In the genomic region with DNA sequence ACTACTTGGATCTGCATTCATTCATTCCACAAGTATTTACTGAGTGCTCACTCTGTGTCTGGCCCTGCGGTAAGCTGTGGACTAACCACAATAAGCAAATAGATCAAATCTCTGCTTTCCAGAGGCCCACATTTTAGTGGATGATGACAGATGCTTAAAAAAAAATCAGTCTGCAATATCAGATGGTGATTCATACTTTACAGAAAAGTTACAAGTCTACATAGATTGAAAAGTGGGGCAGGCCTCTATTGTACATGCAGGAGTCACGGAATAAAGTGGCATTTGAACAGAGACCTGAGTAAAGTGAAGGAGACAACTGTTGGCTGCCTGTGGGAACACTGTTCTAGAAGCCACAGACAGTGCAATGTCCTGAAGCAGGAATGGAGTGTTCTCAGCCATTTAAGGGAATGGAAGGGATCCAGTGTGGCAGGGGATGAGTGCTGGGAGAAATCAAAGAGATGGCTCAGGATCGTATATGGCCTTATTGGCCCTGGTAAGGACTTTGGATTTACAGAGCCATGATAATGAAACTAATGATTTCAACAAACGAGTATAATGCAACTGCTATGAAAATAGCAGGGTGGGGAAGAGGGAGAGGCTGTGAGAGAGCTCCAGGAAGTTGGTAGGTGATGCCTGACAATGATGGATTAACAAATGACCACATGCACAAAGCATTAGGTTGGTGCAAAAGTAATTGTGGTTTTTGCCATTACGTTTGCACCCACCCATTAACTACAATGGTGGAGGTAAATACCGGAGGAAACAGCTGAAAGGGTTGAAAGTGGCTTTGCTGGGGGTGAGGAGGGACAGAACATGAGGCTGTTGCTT, we compare ENCODE assay signal across 9 cellular contexts. TPM values are rescaled to one million over a fixed set of nuclear protein-coding genes. Genes with fewer than 3 reads are reported as not detected.
DNase-seq lines count a peak whose midpoint lies in the region; ATAC-seq and TF ChIP-seq lines count a peak whose summit lies in the region.
"Had no signal": no experiment of that assay in that cellular context is flagged by ENCODE, and none has a peak within 500 bp of the region (broad histone marks: within the 10 kb centered on the region; RNA-seq: fewer than 3 reads in every experiment).

No MANE protein-coding gene starts in this region.

- peaks cover 2% of the 10 kb centered on the region for H3K36me3 Mint-ChIP-seq in T-helper 17 cell (ENCODE audit: low read depth)

- no peaks in the 10 kb centered on the region for H3K9me3 ChIP-seq in T-helper 17 cell (ENCODE audit: control insufficient read depth, low read length, poor library complexity, severe bottlenecking)

- ATAC-seq in T-helper 17 cell: peak; percentile 93
- no peak for ATAC-seq in GM19035 (IDR thresholded peaks at IDR 0.05; ENCODE audit: unreplicated experiment)
- no peak for ATAC-seq in HG02870 (IDR thresholded peaks at IDR 0.05; ENCODE audit: unreplicated experiment)
- ATAC-seq in GM21360 (IDR thresholded peaks at IDR 0.05; ENCODE audit: unreplicated experiment): no peak

- no peaks in the 10 kb centered on the region for H3K27me3 Mint-ChIP-seq in T-helper 17 cell
- H3K27me3 Mint-ChIP-seq: central memory CD8-positive, alpha-beta T cell had no signal

- H3K27ac Mint-ChIP-seq in T-helper 17 cell: peak overlapping the region; percentile 95

- peaks cover 30% of the 10 kb centered on the region for H3K4me1 Mint-ChIP-seq in T-helper 17 cell

- no peak for TF ChIP-seq CTCF in AG10803 (conservative IDR thresholded peaks at IDR 0.05; ENCODE audit: low read length)

- DNase-seq in AG10803 (ENCODE audit: low read depth): peak; percentile 96
- DNase-seq in HEK293T (ENCODE audit: extremely low spot score): no peak
- DNase-seq in T-helper 17 cell: peak in 1 of 3 donors; percentile 23
- DNase-seq in hepatic stellate cell (ENCODE audit: low spot score): peak; percentile 84
- DNase-seq in NCI-H524 treated with DMSO at 0.1 percent for 48 hours (lab: John Stamatoyannopoulos, UW): no peak

- CTCF ChIA-PET in HEK293T (lab: Yijun Ruan, JAX): no interaction called here

- no peak overlapping the region for H3K4me3 ChIP-seq in AG10803 (ENCODE audit: low read length)

- peak overlapping the region; percentile 91 for H3K4me3 Mint-ChIP-seq in T-helper 17 cell
- H3K4me3 Mint-ChIP-seq: central memory CD8-positive, alpha-beta T cell had no signal

- POLR2A ChIA-PET in HEK293T (lab: Yijun Ruan, JAX): no interaction called here

TF ChIP-seq in HEK293T, 16 proteins besides CTCF, POLR2A, EP300 and RAD21:
- TF ChIP-seq, protein P1, sequence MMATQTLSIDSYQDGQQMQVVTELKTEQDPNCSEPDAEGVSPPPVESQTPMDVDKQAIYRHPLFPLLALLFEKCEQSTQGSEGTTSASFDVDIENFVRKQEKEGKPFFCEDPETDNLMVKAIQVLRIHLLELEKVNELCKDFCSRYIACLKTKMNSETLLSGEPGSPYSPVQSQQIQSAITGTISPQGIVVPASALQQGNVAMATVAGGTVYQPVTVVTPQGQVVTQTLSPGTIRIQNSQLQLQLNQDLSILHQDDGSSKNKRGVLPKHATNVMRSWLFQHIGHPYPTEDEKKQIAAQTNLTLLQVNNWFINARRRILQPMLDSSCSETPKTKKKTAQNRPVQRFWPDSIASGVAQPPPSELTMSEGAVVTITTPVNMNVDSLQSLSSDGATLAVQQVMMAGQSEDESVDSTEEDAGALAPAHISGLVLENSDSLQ (IDR thresholded peaks at IDR 0.05): peak; percentile 28; the same call in 1 of the 2 replicates
- no peak for TF ChIP-seq FOXK2 (IDR thresholded peaks at IDR 0.05)

RNA-seq across cellular contexts. Expression of gene TMEM45B, which starts 31.1 kb away (rescaled TPM):
- total RNA-seq in T-helper 17 cell: 1 to 10 TPM; 4.4 to 4.8 TPM

RNA-seq across cellular contexts. Expression of gene NFRKB, which starts 48.7 kb away (rescaled TPM):
- total RNA-seq in T-helper 17 cell: 10 to 100 TPM; 53.6 to 61.1 TPM

Comparison
In these comparisons a context has a peak if more than half of its experiments do, and no peak if none do; other contexts are left out.
1. DNase-seq: peak in AG10803 (single experiment) and hepatic stellate cell (single experiment); none in HEK293T (single experiment) and NCI-H524 treated with DMSO at 0.1 percent for 48 hours (single experiment).